ENCODE assay signal across 1 cellular context in the genomic region with DNA sequence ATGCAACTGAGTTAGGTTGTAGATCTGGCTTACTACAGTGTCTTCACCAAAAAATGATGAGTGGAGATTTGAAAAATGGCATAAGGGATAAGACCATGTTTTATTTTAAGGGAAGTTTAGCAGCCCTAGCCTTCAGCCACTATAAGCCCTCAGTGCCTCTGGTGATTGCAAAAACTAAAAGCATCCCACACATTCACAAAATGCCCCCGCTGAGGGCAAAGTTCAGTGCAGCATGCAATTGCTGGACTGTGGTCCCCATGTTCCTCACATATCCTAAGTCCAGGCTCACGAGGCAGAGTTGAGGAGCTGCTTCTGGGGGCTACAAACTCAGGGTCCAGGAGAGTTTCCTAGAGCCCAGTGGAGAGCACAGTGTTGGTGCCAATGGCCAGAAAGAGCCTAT.
TF ChIP-seq lines count a peak whose summit lies in the region.

No MANE protein-coding gene starts in this region.

TF ChIP-seq in HepG2, 621 proteins besides CTCF, POLR2A, EP300 and RAD21:
- TF ChIP-seq HNF4G (IDR thresholded peaks at IDR 0.05; ENCODE audit: borderline replicate concordance, low read depth, low read length) (peak; percentile 61), HNF4G (CRISPR knock-in tag; IDR thresholded peaks at IDR 0.05; ENCODE audit: borderline replicate concordance, low read depth) (no peak), HNF4A (CRISPR knock-in tag; IDR thresholded peaks at IDR 0.05) (peak; percentile 84), ZNF432 (CRISPR knock-in tag; IDR thresholded peaks at IDR 0.05; ENCODE audit: borderline replicate concordance) (no peak), ZNF644 (CRISPR knock-in tag; IDR thresholded peaks at IDR 0.05; ENCODE audit: low read depth) (0 out of 2 replicates have a peak, but pooled peaks have one; percentile 22), ZNF720 (CRISPR knock-in tag; IDR thresholded peaks at IDR 0.05) (no peak), CEBPG (CRISPR knock-in tag; IDR thresholded peaks at IDR 0.05) (0 out of 2 replicates have a peak, but pooled peaks have one; percentile 22), RCOR2 (CRISPR knock-in tag; IDR thresholded peaks at IDR 0.05) (no peak), CBX1 (IDR thresholded peaks at IDR 0.05; ENCODE audit: low read depth) (no peak), ZNF235 (CRISPR knock-in tag; IDR thresholded peaks at IDR 0.05; ENCODE audit: borderline replicate concordance) (no peak), ZFP90 (CRISPR knock-in tag; IDR thresholded peaks at IDR 0.05; ENCODE audit: borderline replicate concordance) (no peak)
- TF ChIP-seq, protein P1, sequence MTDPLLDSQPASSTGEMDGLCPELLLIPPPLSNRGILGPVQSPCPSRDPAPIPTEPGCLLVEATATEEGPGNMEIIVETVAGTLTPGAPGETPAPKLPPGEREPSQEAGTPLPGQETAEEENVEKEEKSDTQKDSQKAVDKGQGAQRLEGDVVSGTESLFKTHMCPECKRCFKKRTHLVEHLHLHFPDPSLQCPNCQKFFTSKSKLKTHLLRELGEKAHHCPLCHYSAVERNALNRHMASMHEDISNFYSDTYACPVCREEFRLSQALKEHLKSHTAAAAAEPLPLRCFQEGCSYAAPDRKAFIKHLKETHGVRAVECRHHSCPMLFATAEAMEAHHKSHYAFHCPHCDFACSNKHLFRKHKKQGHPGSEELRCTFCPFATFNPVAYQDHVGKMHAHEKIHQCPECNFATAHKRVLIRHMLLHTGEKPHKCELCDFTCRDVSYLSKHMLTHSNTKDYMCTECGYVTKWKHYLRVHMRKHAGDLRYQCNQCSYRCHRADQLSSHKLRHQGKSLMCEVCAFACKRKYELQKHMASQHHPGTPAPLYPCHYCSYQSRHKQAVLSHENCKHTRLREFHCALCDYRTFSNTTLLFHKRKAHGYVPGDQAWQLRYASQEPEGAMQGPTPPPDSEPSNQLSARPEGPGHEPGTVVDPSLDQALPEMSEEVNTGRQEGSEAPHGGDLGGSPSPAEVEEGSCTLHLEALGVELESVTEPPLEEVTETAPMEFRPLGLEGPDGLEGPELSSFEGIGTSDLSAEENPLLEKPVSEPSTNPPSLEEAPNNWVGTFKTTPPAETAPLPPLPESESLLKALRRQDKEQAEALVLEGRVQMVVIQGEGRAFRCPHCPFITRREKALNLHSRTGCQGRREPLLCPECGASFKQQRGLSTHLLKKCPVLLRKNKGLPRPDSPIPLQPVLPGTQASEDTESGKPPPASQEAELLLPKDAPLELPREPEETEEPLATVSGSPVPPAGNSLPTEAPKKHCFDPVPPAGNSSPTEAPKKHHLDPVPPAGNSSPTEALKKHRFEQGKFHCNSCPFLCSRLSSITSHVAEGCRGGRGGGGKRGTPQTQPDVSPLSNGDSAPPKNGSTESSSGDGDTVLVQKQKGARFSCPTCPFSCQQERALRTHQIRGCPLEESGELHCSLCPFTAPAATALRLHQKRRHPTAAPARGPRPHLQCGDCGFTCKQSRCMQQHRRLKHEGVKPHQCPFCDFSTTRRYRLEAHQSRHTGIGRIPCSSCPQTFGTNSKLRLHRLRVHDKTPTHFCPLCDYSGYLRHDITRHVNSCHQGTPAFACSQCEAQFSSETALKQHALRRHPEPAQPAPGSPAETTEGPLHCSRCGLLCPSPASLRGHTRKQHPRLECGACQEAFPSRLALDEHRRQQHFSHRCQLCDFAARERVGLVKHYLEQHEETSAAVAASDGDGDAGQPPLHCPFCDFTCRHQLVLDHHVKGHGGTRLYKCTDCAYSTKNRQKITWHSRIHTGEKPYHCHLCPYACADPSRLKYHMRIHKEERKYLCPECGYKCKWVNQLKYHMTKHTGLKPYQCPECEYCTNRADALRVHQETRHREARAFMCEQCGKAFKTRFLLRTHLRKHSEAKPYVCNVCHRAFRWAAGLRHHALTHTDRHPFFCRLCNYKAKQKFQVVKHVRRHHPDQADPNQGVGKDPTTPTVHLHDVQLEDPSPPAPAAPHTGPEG (CRISPR knock-in tag; IDR thresholded peaks at IDR 0.05) = no peak
- TF ChIP-seq, protein P2, sequence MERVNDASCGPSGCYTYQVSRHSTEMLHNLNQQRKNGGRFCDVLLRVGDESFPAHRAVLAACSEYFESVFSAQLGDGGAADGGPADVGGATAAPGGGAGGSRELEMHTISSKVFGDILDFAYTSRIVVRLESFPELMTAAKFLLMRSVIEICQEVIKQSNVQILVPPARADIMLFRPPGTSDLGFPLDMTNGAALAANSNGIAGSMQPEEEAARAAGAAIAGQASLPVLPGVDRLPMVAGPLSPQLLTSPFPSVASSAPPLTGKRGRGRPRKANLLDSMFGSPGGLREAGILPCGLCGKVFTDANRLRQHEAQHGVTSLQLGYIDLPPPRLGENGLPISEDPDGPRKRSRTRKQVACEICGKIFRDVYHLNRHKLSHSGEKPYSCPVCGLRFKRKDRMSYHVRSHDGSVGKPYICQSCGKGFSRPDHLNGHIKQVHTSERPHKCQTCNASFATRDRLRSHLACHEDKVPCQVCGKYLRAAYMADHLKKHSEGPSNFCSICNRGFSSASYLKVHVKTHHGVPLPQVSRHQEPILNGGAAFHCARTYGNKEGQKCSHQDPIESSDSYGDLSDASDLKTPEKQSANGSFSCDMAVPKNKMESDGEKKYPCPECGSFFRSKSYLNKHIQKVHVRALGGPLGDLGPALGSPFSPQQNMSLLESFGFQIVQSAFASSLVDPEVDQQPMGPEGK (CRISPR knock-in tag; IDR thresholded peaks at IDR 0.05) = 0 out of 2 replicates have a peak, but pooled peaks have one; percentile 38
- TF ChIP-seq, protein P3, sequence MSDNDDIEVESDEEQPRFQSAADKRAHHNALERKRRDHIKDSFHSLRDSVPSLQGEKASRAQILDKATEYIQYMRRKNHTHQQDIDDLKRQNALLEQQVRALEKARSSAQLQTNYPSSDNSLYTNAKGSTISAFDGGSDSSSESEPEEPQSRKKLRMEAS (IDR thresholded peaks at IDR 0.05) = 0 out of 2 replicates have a peak, but pooled peaks have one; percentile 20
